Comparison of ENCODE assay signal across 1 cellular context in genomic region chr16:19555186-19555937, GRCh38.
TF ChIP-seq lines count a peak whose summit lies in the region.

TSS of gene VPS35L (plus strand) at chr16:19555703. CDS start at chr16:19555730, 27 bp downstream.

TF ChIP-seq in K562, 482 proteins besides CTCF, POLR2A, EP300 and RAD21 (continued from another document and continues in another):
- TF ChIP-seq KDM2B (CRISPR knock-in tag; IDR thresholded peaks at IDR 0.05): no peak
- TF ChIP-seq ZKSCAN3 (CRISPR knock-in tag; IDR thresholded peaks at IDR 0.05): no peak
- TF ChIP-seq ILK (tag; IDR thresholded peaks at IDR 0.05; ENCODE audit: borderline replicate concordance, low read depth): no peak
- no peak for TF ChIP-seq MCM5 (IDR thresholded peaks at IDR 0.05; ENCODE audit: low read depth)
- no peak for TF ChIP-seq NR2F6 (CRISPR knock-in tag; IDR thresholded peaks at IDR 0.05)
- no peak for TF ChIP-seq THAP7 (CRISPR knock-in tag; IDR thresholded peaks at IDR 0.05)
- no peak for TF ChIP-seq SMARCC2 (IDR thresholded peaks at IDR 0.05; ENCODE audit: low read depth)
- no peak for TF ChIP-seq ZNF217 (CRISPR knock-in tag; IDR thresholded peaks at IDR 0.05)
- no peak for TF ChIP-seq ZNF507 (tag; conservative IDR thresholded peaks at IDR 0.05)
- peak; percentile 52; the same call in 1 of the 2 replicates for TF ChIP-seq NFE2 (IDR thresholded peaks at IDR 0.05; ENCODE audit: low read depth)
- TF ChIP-seq KHSRP (IDR thresholded peaks at IDR 0.05): no peak
- no peak for TF ChIP-seq ZSCAN32 (CRISPR knock-in tag; IDR thresholded peaks at IDR 0.05)
- TF ChIP-seq NBN (IDR thresholded peaks at IDR 0.05; ENCODE audit: low read depth): no peak
- no peak for TF ChIP-seq MLX (CRISPR knock-in tag; conservative IDR thresholded peaks at IDR 0.05)
- TF ChIP-seq TRIM24 (IDR thresholded peaks at IDR 0.05): no peak
- peak; percentile 88 for TF ChIP-seq RAD51 (IDR thresholded peaks at IDR 0.05; ENCODE audit: borderline replicate concordance, low read depth)
- no peak for TF ChIP-seq HDAC1 (IDR thresholded peaks at IDR 0.05)
- TF ChIP-seq XRCC5 (IDR thresholded peaks at IDR 0.05; ENCODE audit: low read depth, low read length): peak; percentile 81
- no peak for TF ChIP-seq ATF2 (CRISPR knock-in tag; IDR thresholded peaks at IDR 0.05)
- no peak for TF ChIP-seq NELFE (IDR thresholded peaks at IDR 0.05; ENCODE audit: insufficient read depth, insufficient read length)
- peak; percentile 90 for TF ChIP-seq ZNF766 (CRISPR knock-in tag; conservative IDR thresholded peaks at IDR 0.05)
- no peak for TF ChIP-seq CBX8 (IDR thresholded peaks at IDR 0.05; ENCODE audit: borderline replicate concordance, extremely low read depth, low read depth, low read length, poor library complexity, severe bottlenecking)
- TF ChIP-seq GTF2F1 (IDR thresholded peaks at IDR 0.05; ENCODE audit: low read depth, low read length): no peak; the same call in 1 of the 2 replicates
- TF ChIP-seq ZNF740 (CRISPR knock-in tag; IDR thresholded peaks at IDR 0.05): no peak
- no peak for TF ChIP-seq ZNF740 (tag; IDR thresholded peaks at IDR 0.05)
- TF ChIP-seq NFE2L1 (tag; IDR thresholded peaks at IDR 0.05; ENCODE audit: borderline replicate concordance, low read depth): no peak
- 0 out of 2 replicates have a peak, but pooled peaks have one; percentile 33 for TF ChIP-seq MYNN (IDR thresholded peaks at IDR 0.05)
- no peak for TF ChIP-seq MYNN (CRISPR knock-in tag; IDR thresholded peaks at IDR 0.05)
- peak; percentile 24; the same call in 1 of the 2 replicates for TF ChIP-seq RNF2 (IDR thresholded peaks at IDR 0.05)
- no peak for TF ChIP-seq NCOA1 (IDR thresholded peaks at IDR 0.05; ENCODE audit: low read depth)
- TF ChIP-seq MYC (IDR thresholded peaks at IDR 0.05; ENCODE audit: low read depth, low read length): peak; percentile 82
- TF ChIP-seq MYC (CRISPR knock-in tag; IDR thresholded peaks at IDR 0.05; ENCODE audit: borderline replicate concordance, low read depth): no peak
- no peak for TF ChIP-seq ZBTB1 (CRISPR knock-in tag; IDR thresholded peaks at IDR 0.05; ENCODE audit: borderline replicate concordance, low read depth)
- TF ChIP-seq CEBPG (CRISPR knock-in tag; IDR thresholded peaks at IDR 0.05): no peak
- TF ChIP-seq CEBPG (tag; conservative IDR thresholded peaks at IDR 0.05 in 1 of 2, IDR thresholded peaks at IDR 0.05 in 1 of 2): no peak
- no peak for TF ChIP-seq CHD2 (IDR thresholded peaks at IDR 0.05; ENCODE audit: low read depth, low read length)
- TF ChIP-seq RBBP5 (IDR thresholded peaks at IDR 0.05; ENCODE audit: borderline replicate concordance, insufficient read depth, low read length, poor library complexity, severe bottlenecking): peak; percentile 60
- TF ChIP-seq E2F3 (CRISPR knock-in tag; IDR thresholded peaks at IDR 0.05): 0 out of 2 replicates have a peak, but pooled peaks have one; percentile 32
- no peak for TF ChIP-seq ARID3A (IDR thresholded peaks at IDR 0.05; ENCODE audit: borderline replicate concordance, low read depth, low read length)
- TF ChIP-seq PRMT5 (CRISPR knock-in tag; IDR thresholded peaks at IDR 0.05): no peak
- no peak for TF ChIP-seq PHB2 (IDR thresholded peaks at IDR 0.05; ENCODE audit: low read depth)
- TF ChIP-seq ZNF512 (tag; IDR thresholded peaks at IDR 0.05): no peak
- TF ChIP-seq NONO (IDR thresholded peaks at IDR 0.05; ENCODE audit: low read depth in 2 of 2, low read length in 1 of 2): no peak
- TF ChIP-seq TEAD1 (CRISPR knock-in tag; IDR thresholded peaks at IDR 0.05): no peak; a peak in 1 of 4 replicates
- no peak for TF ChIP-seq SP2 (IDR thresholded peaks at IDR 0.05; ENCODE audit: extremely low read depth, low read depth, low read length, poor library complexity, severe bottlenecking)
- no peak for TF ChIP-seq SOX6 (IDR thresholded peaks at IDR 0.05)
- no peak for TF ChIP-seq ZNF586 (CRISPR knock-in tag; conservative IDR thresholded peaks at IDR 0.05)
- 0 out of 4 replicates have a peak, but pooled peaks of 1 of the 2 experiments have one; percentile 18 for TF ChIP-seq ETV6 (IDR thresholded peaks at IDR 0.05; ENCODE audit: borderline replicate concordance in 1 of 2, low read depth in 2 of 2, low read length in 1 of 2)
- TF ChIP-seq ETV6 (CRISPR knock-in tag; IDR thresholded peaks at IDR 0.05; ENCODE audit: borderline replicate concordance): no peak
- TF ChIP-seq ZKSCAN1 (IDR thresholded peaks at IDR 0.05; ENCODE audit: low read depth, low read length): no peak; the same call in 1 of the 2 replicates
- TF ChIP-seq SP1 (CRISPR knock-in tag; IDR thresholded peaks at IDR 0.05): no peak
- no peak for TF ChIP-seq CUX1 (CRISPR knock-in tag; IDR thresholded peaks at IDR 0.05)
- peak; percentile 33; the same call in 1 of the 2 replicates for TF ChIP-seq CBFA2T2 (conservative IDR thresholded peaks at IDR 0.05)
- TF ChIP-seq ZNF274 (IDR thresholded peaks at IDR 0.05; ENCODE audit: borderline replicate concordance, low read depth, low read length): no peak
- TF ChIP-seq ZNF398 (CRISPR knock-in tag; IDR thresholded peaks at IDR 0.05): no peak
- TF ChIP-seq SIN3A (IDR thresholded peaks at IDR 0.05; ENCODE audit: borderline replicate concordance in 2 of 2, control insufficient read depth in 1 of 2, low read depth in 2 of 2, low read length in 2 of 2): peak in 1 of 2 experiments; percentile 39; a peak in 1 of 4 replicates
- no peak for TF ChIP-seq ZNF316 (IDR thresholded peaks at IDR 0.05)
- TF ChIP-seq GATA2 (CRISPR knock-in tag; IDR thresholded peaks at IDR 0.05): no peak
- peak; percentile 55 for TF ChIP-seq MYBL2 (IDR thresholded peaks at IDR 0.05; ENCODE audit: low read depth)
- no peak for TF ChIP-seq MYBL2 (CRISPR knock-in tag; IDR thresholded peaks at IDR 0.05; ENCODE audit: borderline replicate concordance)
- peak; percentile 53 for TF ChIP-seq ZNF175 (CRISPR knock-in tag; IDR thresholded peaks at IDR 0.05; ENCODE audit: low read depth)
- no peak for TF ChIP-seq TEAD2 (tag; IDR thresholded peaks at IDR 0.05)
- TF ChIP-seq SMAD1 (IDR thresholded peaks at IDR 0.05; ENCODE audit: low read depth, low read length, partially characterized antibody): peak; percentile 47
- no peak for TF ChIP-seq FUS (optimal IDR thresholded peaks at IDR 0.05; ENCODE audit: low read depth, low read length)
- no peak for TF ChIP-seq FOXA1 (IDR thresholded peaks at IDR 0.05; ENCODE audit: borderline replicate concordance)
